ENCODE assay signal across 21 cellular contexts in genomic region chr13:54852831-54853230, GRCh38.
"Had no signal": no experiment of that assay in that cellular context is flagged by ENCODE, and none has a peak within 500 bp of the region (broad histone marks: within the 10 kb centered on the region; RNA-seq: fewer than 3 reads in every experiment).

No MANE protein-coding gene starts in this region.

- H3K9me3 ChIP-seq: adrenal gland, esophagus muscularis mucosa, left ventricle myocardium inferior, ovary had no signal

- H3K27me3 ChIP-seq: adrenal gland, cardiac muscle cell, dorsolateral prefrontal cortex, esophagus muscularis mucosa, neural progenitor cell, ovary, sigmoid colon, spleen had no signal

- ATAC-seq: activated CD8-positive, alpha-beta T cell treated with anti-CD3 and anti-CD28 coated beads, Interleukin-2, amount 10 ng/mL, durations not matched to agents 7 days and 5 days; stimulated activated naive CD8-positive, alpha-beta T cell treated with anti-CD3 and anti-CD28 coated beads, Interleukin-15, amount 100 ng/mL, for 72 hours had no signal

- FAIRE-seq: endometrium, kidney had no signal

- H3K4me3 ChIP-seq: adrenal gland, cardiac muscle cell, dorsolateral prefrontal cortex, esophagus muscularis mucosa, left ventricle myocardium inferior, neural progenitor cell, ovary, sigmoid colon, spleen had no signal

- DNase-seq: activated CD4-positive, alpha-beta T cell treated with anti-CD3 and anti-CD28 coated beads, Interleukin-2, amount 10 ng/mL, durations not matched to agents 24 days and 14 days; activated CD4-positive, CD25-positive, alpha-beta regulatory T cell; activated CD8-positive, alpha-beta memory T cell treated with anti-CD3 and anti-CD28 coated beads, Interleukin-2, amount 50 U/mL, for 4 hours; activated CD8-positive, alpha-beta T cell treated with anti-CD3 and anti-CD28 coated beads, Interleukin-2, amount 10 ng/mL, durations not matched to agents 7 days and 5 days; activated effector memory CD4-positive, alpha-beta T cell treated with anti-CD3 and anti-CD28 coated beads, Interleukin-2, amount 50 U/mL, for 16 hours; activated T-cell treated with anti-CD3 and anti-CD28 coated beads, Interleukin-2, amount 50 U/mL, for 48 hours; adrenal gland; dorsolateral prefrontal cortex; glutamatergic neuron; hypothalamus; kidney; left ventricle myocardium inferior; naive B cell; ovary; sigmoid colon; spleen; stimulated activated naive CD8-positive, alpha-beta T cell treated with anti-CD3 and anti-CD28 coated beads, Interleukin-15, amount 100 ng/mL, for 72 hours had no signal

- H3K36me3 ChIP-seq: adrenal gland, cardiac muscle cell, esophagus muscularis mucosa, left ventricle myocardium inferior, neural progenitor cell, ovary, sigmoid colon, spleen had no signal
